11 cellular contexts compared by ENCODE assay signal in genomic region chr19:54418030-54418929, GRCh38. TPM values are rescaled to one million over a fixed set of nuclear protein-coding genes. Genes with fewer than 3 reads are reported as not detected.
DNase-seq lines count a peak whose midpoint lies in the region; ATAC-seq and TF ChIP-seq lines count a peak whose summit lies in the region.
"Had no signal": no experiment of that assay in that cellular context is flagged by ENCODE, and none has a peak within 500 bp of the region (broad histone marks: within the 10 kb centered on the region; RNA-seq: fewer than 3 reads in every experiment).

No MANE protein-coding gene starts in this region.

- no peak for TF ChIP-seq POLR2A in esophagus muscularis mucosa (IDR thresholded peaks at IDR 0.05; ENCODE audit: low read depth)

- intact Hi-C loops in esophagus muscularis mucosa (cut with DNase I), result no loop called here
- intact Hi-C loops in psoas muscle (cut with DNase I), result no loop called here

- H3K27ac ChIP-seq in RWPE2 (ENCODE audit: poor library complexity, severe bottlenecking), result no peak overlapping the region
- peak overlapping the region in 3 of 4 donors; percentile 21 to 42 (median 34) for H3K27ac ChIP-seq in esophagus muscularis mucosa (replicated peaks in 1 of 4)
- peak overlapping the region; percentile 9 for H3K27ac ChIP-seq in psoas muscle
- H3K27ac ChIP-seq: left lung, thoracic aorta, VCaP had no signal

- H3K4me1 ChIP-seq in RWPE2 (ENCODE audit: insufficient read depth, poor library complexity, severe bottlenecking) (no peaks in the 10 kb centered on the region), esophagus muscularis mucosa (peaks cover 14 to 44% (median 31%) of the 10 kb centered on the region in 4 donors), psoas muscle (no peaks in the 10 kb centered on the region)

- TF ChIP-seq EP300 in esophagus muscularis mucosa (IDR thresholded peaks at IDR 0.05), result no peak

- no peak overlapping the region for H3K4me3 ChIP-seq in RWPE2 (ENCODE audit: severe bottlenecking)
- no peak overlapping the region for H3K4me3 ChIP-seq in esophagus muscularis mucosa
- H3K4me3 ChIP-seq in psoas muscle, result no peak overlapping the region
- H3K4me3 ChIP-seq: left lung, thoracic aorta had no signal

- H3K9me3 ChIP-seq in RWPE2 (ENCODE audit: severe bottlenecking), result no peaks in the 10 kb centered on the region
- no peaks in the 10 kb centered on the region for H3K9me3 ChIP-seq in esophagus muscularis mucosa
- no peaks in the 10 kb centered on the region for H3K9me3 ChIP-seq in psoas muscle
- H3K9me3 ChIP-seq: left lung, thoracic aorta had no signal

- H3K36me3 ChIP-seq in RWPE2 (ENCODE audit: low read depth) (no peaks in the 10 kb centered on the region), esophagus muscularis mucosa (no peaks in the 10 kb centered on the region), psoas muscle (ENCODE audit: insufficient read depth in 1 of 2, low read depth in 1 of 2) (no peaks in the 10 kb centered on the region)
- H3K36me3 ChIP-seq: left lung, thoracic aorta had no signal

- ATAC-seq in RWPE2 (ENCODE audit: low read depth) (peak; percentile 39; the same call in 1 of the 3 replicates), psoas muscle (no peak), HG03159 (IDR thresholded peaks at IDR 0.05; ENCODE audit: unreplicated experiment) (no peak), GM21737 (IDR thresholded peaks at IDR 0.05; ENCODE audit: unreplicated experiment) (no peak)
- ATAC-seq: left lung had no signal

- 24% methylated on average over 22 of the region's 25 CpGs for WGBS in esophagus muscularis mucosa
- WGBS in psoas muscle, 3 donors, result 11 to 12% (median 12%) methylated on average over 24 to 25 of the region's 25 CpGs

- TF ChIP-seq CTCF in RWPE2 (IDR thresholded peaks at IDR 0.05; ENCODE audit: poor library complexity, severe bottlenecking) (no peak), esophagus muscularis mucosa (IDR thresholded peaks at IDR 0.05) (no peak), psoas muscle (IDR thresholded peaks at IDR 0.05) (no peak)

- DNase-seq in GM19238 (ENCODE audit: insufficient read length, low spot score), result peak; percentile 63
- DNase-seq in RWPE2 (ENCODE audit: low spot score), result no peak
- DNase-seq in esophagus muscularis mucosa (ENCODE audit: extremely low spot score), result no peak
- no peak for DNase-seq in psoas muscle
- no peak for DNase-seq in cerebellum (ENCODE audit: low spot score)
- DNase-seq in NAMALWA (ENCODE audit: low spot score), result no peak
- DNase-seq: left lung had no signal

- H3K27me3 ChIP-seq in RWPE2 (ENCODE audit: insufficient read depth, poor library complexity, severe bottlenecking), result peaks cover 70% of the 10 kb centered on the region
- peaks cover 0 to 92% (median 49%) of the 10 kb centered on the region in 4 donors for H3K27me3 ChIP-seq in esophagus muscularis mucosa
- peaks cover 0 to 83% (median 26%) of the 10 kb centered on the region in 3 donors for H3K27me3 ChIP-seq in psoas muscle (ENCODE audit: insufficient read depth in 3 of 3, low read length in 2 of 3)

RNA-seq across cellular contexts. Expression of gene TTYH1, which starts 3.0 kb away (rescaled TPM):
- total RNA-seq in esophagus muscularis mucosa (1 to 10 TPM in 3 of 4 donors, under 1 TPM in 1; 0.83 to 8.0 (median 5.6) TPM), psoas muscle (1 to 10 TPM in 1 of 4 donors, under 1 TPM in 2, not detected in 1; 0.34 to 1.9 (median 0.67) TPM), cerebellum (119 TPM)
- polyA plus RNA-seq in psoas muscle, result under 1 TPM; 0.38 to 0.63 (median 0.40) TPM
- total RNA-seq: left lung, thoracic aorta had no signal

RNA-seq across cellular contexts. Expression of gene LENG8, which starts 30.7 kb away (rescaled TPM):
- 100 to 1,000 TPM in 1 of 4 donors, 10 to 100 TPM in 3; 42.9 to 115 (median 72.2) TPM for total RNA-seq in esophagus muscularis mucosa
- 10 to 100 TPM; 28.2 to 60.2 (median 41.8) TPM for total RNA-seq in psoas muscle
- 10 to 100 TPM; 21.7 to 28.6 (median 27.2) TPM for polyA plus RNA-seq in psoas muscle
- 49.7 TPM for total RNA-seq in cerebellum

RNA-seq across cellular contexts. Expression of gene LENG9, which starts 45.3 kb away (rescaled TPM):
- 1 to 10 TPM; 5.4 to 9.3 (median 8.1) TPM for total RNA-seq in esophagus muscularis mucosa
- 1 to 10 TPM; 2.0 to 3.7 (median 2.7) TPM for total RNA-seq in psoas muscle
- 1 to 10 TPM; 1.7 to 3.9 (median 3.7) TPM for polyA plus RNA-seq in psoas muscle
- total RNA-seq in cerebellum, result 1.3 TPM

RNA-seq across cellular contexts. Expression of gene LAIR1, which starts 53.5 kb away (rescaled TPM):
- total RNA-seq in esophagus muscularis mucosa (10 to 100 TPM in 3 of 4 donors, 1 to 10 TPM in 1; 7.6 to 23.4 (median 13.0) TPM), psoas muscle (1 to 10 TPM; 3.4 to 6.2 (median 4.0) TPM), cerebellum (2.1 TPM)
- 1 to 10 TPM in 1 of 3 donors, under 1 TPM in 2; 0.93 to 2.4 (median 0.95) TPM for polyA plus RNA-seq in psoas muscle

RNA-seq across cellular contexts. Expression of gene CDC42EP5, which starts 54.8 kb away (rescaled TPM):
- total RNA-seq in esophagus muscularis mucosa, result 10 to 100 TPM; 10.8 to 27.1 (median 20.6) TPM
- total RNA-seq in psoas muscle, result 1 to 10 TPM; 5.0 to 7.4 (median 6.0) TPM
- polyA plus RNA-seq in psoas muscle, result 1 to 10 TPM; 1.1 to 4.1 (median 3.1) TPM
- total RNA-seq in cerebellum, result 3.9 TPM

Comparison
In these comparisons a context has a peak if more than half of its experiments do, and no peak if none do; other contexts are left out.
1. RNA of gene TTYH1, which starts 3.0 kb away (total RNA-seq): 119 TPM in cerebellum (single experiment); 0.83 to 8.0 TPM in esophagus muscularis mucosa and 0.34 to 1.9 TPM in psoas muscle; every median in the first group is over 10 times any median in the second.